Comparison of ENCODE assay signal across 9 cellular contexts in the genomic region with DNA sequence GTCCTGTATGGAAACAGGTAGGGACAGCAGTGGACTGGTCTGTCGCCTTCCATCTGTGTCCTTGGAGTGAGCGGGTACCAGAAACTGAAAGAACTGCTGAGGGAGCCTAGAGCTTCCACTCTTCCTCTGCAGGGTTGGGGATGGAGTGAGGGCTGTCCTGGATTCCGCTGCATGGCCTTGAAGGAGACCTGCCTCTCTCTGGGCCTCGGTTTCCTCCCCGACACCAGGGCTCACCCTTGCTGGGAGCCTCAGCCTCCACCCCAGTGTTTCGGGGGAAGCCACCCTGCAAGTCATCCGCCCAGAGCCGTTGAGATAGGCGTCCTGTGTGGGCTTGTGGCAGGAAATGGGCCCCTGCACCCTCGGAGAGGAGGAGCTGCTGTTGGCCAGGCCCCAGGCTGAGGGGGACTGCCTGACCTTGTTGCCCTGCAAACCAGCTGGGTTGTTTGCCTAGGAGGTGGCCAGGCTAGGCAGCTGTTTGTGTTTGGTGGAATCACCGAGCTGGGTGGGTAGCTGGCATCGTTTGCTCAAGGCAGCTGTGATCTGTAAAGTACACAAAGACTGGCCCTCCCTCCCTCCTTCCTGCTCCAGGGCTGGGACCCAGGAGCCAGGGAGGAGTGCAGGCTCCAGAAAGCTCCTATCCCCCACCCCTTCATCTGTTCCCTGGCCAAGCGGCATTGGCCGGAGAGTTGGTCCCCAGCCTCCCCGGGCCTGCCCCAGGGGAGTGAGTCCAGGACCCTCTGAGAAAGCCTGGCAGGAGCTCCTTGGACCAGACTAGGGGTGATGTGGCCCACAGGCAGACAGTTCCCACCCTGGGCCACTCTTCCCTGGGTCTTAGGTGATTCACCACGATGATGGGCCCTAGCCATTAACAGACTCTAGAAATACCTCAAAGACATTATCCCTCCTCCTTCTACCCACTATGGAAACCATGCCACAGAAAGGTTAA. TPM values are rescaled to one million over a fixed set of nuclear protein-coding genes. Genes with fewer than 3 reads are reported as not detected.
DNase-seq lines count a peak whose midpoint lies in the region; ATAC-seq, FAIRE-seq and TF ChIP-seq lines count a peak whose summit lies in the region.
"Had no signal": no experiment of that assay in that cellular context is flagged by ENCODE, and none has a peak within 500 bp of the region (broad histone marks: within the 10 kb centered on the region; RNA-seq: fewer than 3 reads in every experiment).

No MANE protein-coding gene starts in this region.

- no peak for TF ChIP-seq CTCF in thyroid gland (IDR thresholded peaks at IDR 0.05)

- intact Hi-C loops in thyroid gland (cut with DNase I), result loop anchor here (5.0 kb wide), 1 partner anchor 81 kb away; no protein-coding TSS in a partner anchor

- 54 to 60% methylated on average over 6 of the region's 16 CpGs for WGBS in thyroid gland, 2 donors

- no peaks in the 10 kb centered on the region for H3K36me3 Mint-ChIP-seq in activated naive CD4-positive, alpha-beta T cell treated with anti-CD3 and anti-CD28 coated beads, Interleukin-2, amount 50 U/mL, for 72 hours

- H3K27ac Mint-ChIP-seq in activated naive CD4-positive, alpha-beta T cell treated with anti-CD3 and anti-CD28 coated beads, Interleukin-2, amount 50 U/mL, for 72 hours, result peak overlapping the region; percentile 50 to 66

- no peak overlapping the region for H3K27ac ChIP-seq in thyroid gland
- H3K27ac ChIP-seq: parathyroid adenoma had no signal

- no peaks in the 10 kb centered on the region for H3K36me3 ChIP-seq in mucosa of stomach (ENCODE audit: control insufficient read depth, insufficient read depth, low read length)
- H3K36me3 ChIP-seq in thyroid gland, result no peaks in the 10 kb centered on the region

- H3K4me1 ChIP-seq in mucosa of stomach (ENCODE audit: control insufficient read depth, insufficient read depth, low read length) (peaks cover 42% of the 10 kb centered on the region), thyroid gland (peaks cover 15 to 24% of the 10 kb centered on the region in 2 donors)
- H3K4me1 ChIP-seq: parathyroid adenoma had no signal

- H3K9ac ChIP-seq in mucosa of stomach (ENCODE audit: low read length), result peak overlapping the region; percentile 46
- H3K9ac ChIP-seq: parathyroid adenoma had no signal

- ATAC-seq in HG02798 (IDR thresholded peaks at IDR 0.05; ENCODE audit: poor library complexity, unreplicated experiment) (peak; percentile 47), HG02623 (IDR thresholded peaks at IDR 0.05; ENCODE audit: unreplicated experiment) (no peak)
- peak; percentile 72 to 85 for ATAC-seq in activated naive CD4-positive, alpha-beta T cell treated with anti-CD3 and anti-CD28 coated beads, Interleukin-2, amount 50 U/mL, for 72 hours

- TF ChIP-seq POLR2A in GM12891 (IDR thresholded peaks at IDR 0.05; ENCODE audit: low read depth, low read length), result peak; percentile 48; the same call in 1 of the 2 replicates
- no peak for TF ChIP-seq POLR2A in thyroid gland (IDR thresholded peaks at IDR 0.05)

- no peak for DNase-seq in GM12891 (ENCODE audit: insufficient read length, low spot score)
- DNase-seq in SKM-1 (lab: John Stamatoyannopoulos, UW; ENCODE audit: unreplicated experiment), result peak; percentile 35
- DNase-seq in activated naive CD4-positive, alpha-beta T cell treated with anti-CD3 and anti-CD28 coated beads, Interleukin-2, amount 50 U/mL, for 72 hours (ENCODE audit: low spot score in 2 of 2), result peak; percentile 67 to 84
- peak; percentile 61 for DNase-seq in ureter (ENCODE audit: low spot score)
- DNase-seq in thyroid gland, result no peak

- peak; percentile 94 for FAIRE-seq in GM12891 (lab: Jason Lieb, UNC)

- H3K4me3 ChIP-seq in mucosa of stomach (ENCODE audit: low read length), result peak overlapping the region; percentile 22
- no peak overlapping the region for H3K4me3 ChIP-seq in thyroid gland (replicated peaks in 1 of 3)

- peaks cover 43% of the 10 kb centered on the region for H3K27me3 ChIP-seq in mucosa of stomach (ENCODE audit: control insufficient read depth, insufficient read depth, low read length)
- peaks cover 24% of the 10 kb centered on the region for H3K27me3 ChIP-seq in thyroid gland

- H3K9me3 Mint-ChIP-seq in activated naive CD4-positive, alpha-beta T cell treated with anti-CD3 and anti-CD28 coated beads, Interleukin-2, amount 50 U/mL, for 72 hours, result peaks cover 0 to 3% of the 10 kb centered on the region in 2 donors

- H3K9me3 ChIP-seq in mucosa of stomach (ENCODE audit: control insufficient read depth, low read length), result no peaks in the 10 kb centered on the region
- H3K9me3 ChIP-seq in thyroid gland, result no peaks in the 10 kb centered on the region

TF ChIP-seq in GM12891, 5 proteins besides CTCF, POLR2A, EP300 and RAD21:
- TF ChIP-seq SPI1 (IDR thresholded peaks at IDR 0.05; ENCODE audit: low read depth, low read length) (no peak), TAF1 (IDR thresholded peaks at IDR 0.05; ENCODE audit: low read depth, low read length) (peak; percentile 60; the same call in 1 of the 2 replicates), PAX5 (IDR thresholded peaks at IDR 0.05; ENCODE audit: insufficient read depth, low read length, severe bottlenecking) (no peak), POU2F2 (IDR thresholded peaks at IDR 0.05; ENCODE audit: low read depth, low read length) (peak; percentile 47; the same call in 1 of the 2 replicates), POLR2AphosphoS5 (IDR thresholded peaks at IDR 0.05; ENCODE audit: low read depth, low read length) (no peak)

RNA-seq across cellular contexts. Expression of a gene that starts 1.3 kb away (rescaled TPM):
- polyA plus RNA-seq in GM12891 (2012; ENCODE audit: low read depth, missing spikeins), result 8.5 TPM
- 1 to 10 TPM; 3.4 to 4.0 TPM for total RNA-seq in activated naive CD4-positive, alpha-beta T cell treated with anti-CD3 and anti-CD28 coated beads, Interleukin-2, amount 50 U/mL, for 72 hours
- total RNA-seq in ureter, result 2.3 TPM
- total RNA-seq in thyroid gland, result 1 to 10 TPM in 1 of 4 donors, under 1 TPM in 3; 0.33 to 1.8 (median 0.39) TPM

RNA-seq across cellular contexts. Expression of a gene that starts 10.1 kb away (rescaled TPM):
- polyA plus RNA-seq in GM12891 (2012; ENCODE audit: low read depth, missing spikeins), result 19.1 TPM
- total RNA-seq in activated naive CD4-positive, alpha-beta T cell treated with anti-CD3 and anti-CD28 coated beads, Interleukin-2, amount 50 U/mL, for 72 hours, result 100 to 1,000 TPM in 1 of 2 donors, 10 to 100 TPM in 1; 59.0 to 114 TPM
- total RNA-seq in ureter, result 20.6 TPM
- 10 to 100 TPM; 21.9 to 63.4 (median 43.8) TPM for total RNA-seq in thyroid gland

RNA-seq across cellular contexts. Expression of a gene that starts 25.6 kb away (rescaled TPM):
- not detected for polyA plus RNA-seq in GM12891 (2012; ENCODE audit: low read depth, missing spikeins)
- total RNA-seq in activated naive CD4-positive, alpha-beta T cell treated with anti-CD3 and anti-CD28 coated beads, Interleukin-2, amount 50 U/mL, for 72 hours, result not detected
- total RNA-seq in ureter (2.5 TPM), thyroid gland (not detected)

RNA-seq across cellular contexts. Expression of a gene that starts 37.8 kb away (rescaled TPM):
- polyA plus RNA-seq in GM12891 (2012; ENCODE audit: low read depth, missing spikeins), result 32.7 TPM
- total RNA-seq in activated naive CD4-positive, alpha-beta T cell treated with anti-CD3 and anti-CD28 coated beads, Interleukin-2, amount 50 U/mL, for 72 hours, result 10 to 100 TPM; 38.2 to 57.2 TPM
- 65.1 TPM for total RNA-seq in ureter
- 10 to 100 TPM; 33.1 to 46.5 (median 41.4) TPM for total RNA-seq in thyroid gland

Comparison
In these comparisons a context has a peak if more than half of its experiments do, and no peak if none do; other contexts are left out.
1. DNase-seq: peak in SKM-1 (single experiment), activated naive CD4-positive, alpha-beta T cell treated with anti-CD3 and anti-CD28 coated beads, Interleukin-2, amount 50 U/mL, for 72 hours (2 of 2) and ureter (single experiment); none in GM12891 (single experiment) and thyroid gland (0 of 2).